ENCODE assay signal across 22 cellular contexts in genomic region chr9:103714992-103715391, GRCh38.
DNase-seq lines count a peak whose midpoint lies in the region; ATAC-seq and TF ChIP-seq lines count a peak whose summit lies in the region.
"Had no signal": no experiment of that assay in that cellular context is flagged by ENCODE, and none has a peak within 500 bp of the region (broad histone marks: within the 10 kb centered on the region; RNA-seq: fewer than 3 reads in every experiment).

No MANE protein-coding gene starts in this region.

- no peak for ATAC-seq in HG03039 (IDR thresholded peaks at IDR 0.05; ENCODE audit: unreplicated experiment)
- ATAC-seq: HCT116, HepG2, K562 had no signal

- H3K9me3 ChIP-seq in SJCRH30 (replicated peaks): no peaks in the 10 kb centered on the region
- H3K9me3 ChIP-seq: SK-N-SH had no signal

- H3K4me3 ChIP-seq in SJCRH30 (no peak overlapping the region), retinal pigment epithelial cell (ENCODE audit: low read length) (no peak overlapping the region)
- H3K4me3 ChIP-seq: K562, PC-9 had no signal

- TF ChIP-seq CTCF in retinal pigment epithelial cell (conservative IDR thresholded peaks at IDR 0.05; ENCODE audit: low read depth, low read length): peak; percentile 6

- H3K4me1 ChIP-seq in SJCRH30: peaks cover 27% of the 10 kb centered on the region

- no peak overlapping the region; the same call in 1 of the 2 replicates for H3K27ac ChIP-seq in SJCRH30
- H3K27ac ChIP-seq: PC-9 had no signal

- no peaks in the 10 kb centered on the region for H3K36me3 ChIP-seq in SJCRH30

- H3K27me3 ChIP-seq in SJCRH30: no peaks in the 10 kb centered on the region

- DNase-seq in NCI-H748 (lab: John Stamatoyannopoulos, UW; ENCODE audit: unreplicated experiment): peak; percentile 46
- DNase-seq in NCI-H748 treated with DMSO at 0.1 percent for 48 hours (lab: John Stamatoyannopoulos, UW): no peak
- peak; percentile 52 to 53 for DNase-seq in SJCRH30
- peak; percentile 29 for DNase-seq in iPS-NIHi11 (ENCODE audit: low spot score)
- DNase-seq in retinal pigment epithelial cell (ENCODE audit: low read depth): no peak
- DNase-seq in AG08395 (ENCODE audit: low spot score): no peak
- no peak for DNase-seq in activated CD8-positive, alpha-beta memory T cell treated with anti-CD3 and anti-CD28 coated beads for 24 hours
- DNase-seq: 8988T, MM.1S, NCI-H1048, NCI-H1436 treated with DMSO at 0.1 percent for 48 hours, NCI-H1930, NCI-H2171, NCI-H524 treated with DMSO at 0.1 percent for 48 hours, PC-9, RPMI8226, SHP77 treated with DMSO at 0.1 percent for 48 hours, SK-N-SH had no signal

Comparison
In these comparisons a context has a peak if more than half of its experiments do, and no peak if none do; other contexts are left out.
1. DNase-seq: peak in NCI-H748 (single experiment), SJCRH30 (2 of 2) and iPS-NIHi11 (single experiment); none in NCI-H748 treated with DMSO at 0.1 percent for 48 hours (single experiment), retinal pigment epithelial cell (single experiment), AG08395 (single experiment) and activated CD8-positive, alpha-beta memory T cell treated with anti-CD3 and anti-CD28 coated beads for 24 hours (single experiment).